ENCODE assay signal across 20 cellular contexts in the genomic region with DNA sequence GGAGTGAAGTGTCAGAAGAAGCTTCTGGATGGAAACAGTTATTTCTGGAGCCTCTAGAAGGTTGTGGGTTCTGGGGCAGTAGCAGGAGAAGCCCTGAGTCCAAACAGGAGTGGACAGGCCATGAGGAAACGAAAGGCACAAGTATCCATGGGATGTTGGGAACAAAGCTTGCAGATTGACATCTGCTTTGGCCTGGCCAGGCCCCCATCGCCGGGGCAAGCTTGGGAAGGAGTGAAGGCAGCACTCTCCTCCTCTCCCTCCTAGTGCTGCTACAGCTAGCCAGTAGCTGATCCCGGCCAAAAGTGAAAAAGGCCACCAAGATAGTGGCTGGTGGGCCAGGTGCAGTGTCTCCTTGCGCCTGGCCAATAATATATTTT.
"Had no signal": no experiment of that assay in that cellular context is flagged by ENCODE, and none has a peak within 500 bp of the region (broad histone marks: within the 10 kb centered on the region; RNA-seq: fewer than 3 reads in every experiment).

No MANE protein-coding gene starts in this region.

- H3K36me3 ChIP-seq: ovary had no signal

- H3K4me3 ChIP-seq: esophagus squamous epithelium, ovary, transverse colon, vagina had no signal

- ATAC-seq: activated CD8-positive, alpha-beta T cell treated with anti-CD3 and anti-CD28 coated beads for 36 hours; activated T-helper 17 cell treated with anti-CD3 and anti-CD28 coated beads, Interleukin-2, amount 50 U/mL, for 72 hours had no signal

- H3K4me3 Mint-ChIP-seq: activated CD8-positive, alpha-beta T cell treated with anti-CD3 and anti-CD28 coated beads for 36 hours; activated naive CD4-positive, alpha-beta T cell treated with anti-CD3 and anti-CD28 coated beads for 36 hours; activated T-helper 17 cell treated with anti-CD3 and anti-CD28 coated beads, Interleukin-2, amount 50 U/mL, for 72 hours; dendritic cell treated with granulocyte-macrophage colony-stimulating factor and Interleukin-4, amounts not matched to agents 40 ng/mL and 50 ng/mL, for 4 days; immature natural killer cell; memory B cell; T-helper 2 cell treated with Interferon-gamma antibody and Interleukin-4, amounts not matched to agents 5 μg/mL and 100 μg/mL, for 36 hours had no signal

- H3K4me1 Mint-ChIP-seq: activated T-helper 17 cell treated with anti-CD3 and anti-CD28 coated beads, Interleukin-2, amount 50 U/mL, for 72 hours; immature natural killer cell had no signal

- H3K9me3 ChIP-seq: esophagus squamous epithelium, ovary, vagina had no signal

- H3K27me3 Mint-ChIP-seq: memory B cell had no signal

- H3K27ac ChIP-seq: esophagus squamous epithelium, ovary, transverse colon, vagina had no signal

- H3K27ac Mint-ChIP-seq: activated CD8-positive, alpha-beta T cell treated with anti-CD3 and anti-CD28 coated beads for 36 hours; activated naive CD4-positive, alpha-beta T cell treated with anti-CD3 and anti-CD28 coated beads for 36 hours; activated T-helper 17 cell treated with anti-CD3 and anti-CD28 coated beads, Interleukin-2, amount 50 U/mL, for 72 hours; dendritic cell treated with granulocyte-macrophage colony-stimulating factor and Interleukin-4, amounts not matched to agents 40 ng/mL and 50 ng/mL, for 4 days; immature natural killer cell; memory B cell; T-helper 2 cell treated with Interferon-gamma antibody and Interleukin-4, amounts not matched to agents 5 μg/mL and 100 μg/mL, for 36 hours had no signal

- H3K27me3 ChIP-seq: esophagus squamous epithelium, ovary, transverse colon, vagina had no signal

- DNase-seq: activated CD4-positive, alpha-beta T cell treated with anti-CD3 and anti-CD28 coated beads for 48 hours; activated CD4-positive, CD25-positive, alpha-beta regulatory T cell; activated CD8-positive, alpha-beta T cell treated with anti-CD3 and anti-CD28 coated beads for 36 hours; activated naive CD4-positive, alpha-beta T cell treated with anti-CD3 and anti-CD28 coated beads for 36 hours; activated T-cell treated with anti-CD3 and anti-CD28 coated beads, Interleukin-2, amount 50 U/mL, for 1 hour; effector memory CD4-positive, alpha-beta T cell; esophagus squamous epithelium; immature natural killer cell; kidney glomerular epithelial cell; stimulated activated CD4-positive, alpha-beta T cell treated with anti-CD3 and anti-CD28 coated beads, Interleukin-12 subunit alpha, Interleukin-12 subunit beta, amount 100 ng/mL, for 4 hours; stimulated activated CD4-positive, alpha-beta T cell treated with anti-CD3 and anti-CD28 coated beads, Interleukin-1b, Interleukin-23, amount 100 ng/mL, for 48 hours; stimulated activated CD8-positive, alpha-beta memory T cell treated with anti-CD3 and anti-CD28 coated beads, Interleukin-4, amount 100 ng/mL, for 48 hours; stimulated activated naive CD4-positive, alpha-beta T cell treated with Interleukin-2 at 50 U/mL for 16 hours; transverse colon had no signal

- H3K9me3 Mint-ChIP-seq: activated T-helper 17 cell treated with anti-CD3 and anti-CD28 coated beads, Interleukin-2, amount 50 U/mL, for 72 hours; dendritic cell treated with granulocyte-macrophage colony-stimulating factor and Interleukin-4, amounts not matched to agents 40 ng/mL and 50 ng/mL, for 4 days had no signal
